In genomic region chr16:65576139-65576538, GRCh38 we compare ENCODE assay signal across 1 cellular context.
TF ChIP-seq lines count a peak whose summit lies in the region.

No MANE protein-coding gene starts in this region.

TF ChIP-seq in H1, 55 proteins besides CTCF, POLR2A, EP300 and RAD21 (continued from another document):
- no peak for TF ChIP-seq ATF2 (IDR thresholded peaks at IDR 0.05; ENCODE audit: low read length)
- TF ChIP-seq GTF2F1 (IDR thresholded peaks at IDR 0.05; ENCODE audit: borderline replicate concordance, low read depth, low read length) = no peak
- TF ChIP-seq SUZ12 (IDR thresholded peaks at IDR 0.05; ENCODE audit: low read length) = no peak
- no peak for TF ChIP-seq KDM1A (IDR thresholded peaks at IDR 0.05; ENCODE audit: borderline replicate concordance, low read length)
- TF ChIP-seq JUND (IDR thresholded peaks at IDR 0.05; ENCODE audit: low read length) = no peak
- TF ChIP-seq CHD7 (IDR thresholded peaks at IDR 0.05; ENCODE audit: insufficient replicate concordance, low read length) = no peak
- no peak for TF ChIP-seq FOSL1 (IDR thresholded peaks at IDR 0.05; ENCODE audit: insufficient read depth, low read depth, low read length)
- TF ChIP-seq E2F6 (IDR thresholded peaks at IDR 0.05) = no peak
- no peak for TF ChIP-seq EGR1 (IDR thresholded peaks at IDR 0.05; ENCODE audit: borderline replicate concordance, low read depth, low read length)
- no peak for TF ChIP-seq MAX (IDR thresholded peaks at IDR 0.05)
- no peak for TF ChIP-seq SAP30 (IDR thresholded peaks at IDR 0.05; ENCODE audit: insufficient read depth, insufficient replicate concordance, low read length)
- no peak for TF ChIP-seq CHD2 (IDR thresholded peaks at IDR 0.05; ENCODE audit: low read length)
- TF ChIP-seq CTBP2 (IDR thresholded peaks at IDR 0.05; ENCODE audit: borderline replicate concordance, insufficient read depth, insufficient read length, low read length) = no peak
- no peak for TF ChIP-seq SRF (IDR thresholded peaks at IDR 0.05; ENCODE audit: low read depth, low read length)
- no peak for TF ChIP-seq TAF7 (optimal IDR thresholded peaks at IDR 0.05; ENCODE audit: borderline replicate concordance, low read depth, low read length)
- no peak for TF ChIP-seq RXRA (IDR thresholded peaks at IDR 0.05; ENCODE audit: insufficient read depth, low read depth, low read length)
TF ChIP-seq in H1: peak in this region for 0.
